ENCODE assay signal across 10 cellular contexts in the genomic region with DNA sequence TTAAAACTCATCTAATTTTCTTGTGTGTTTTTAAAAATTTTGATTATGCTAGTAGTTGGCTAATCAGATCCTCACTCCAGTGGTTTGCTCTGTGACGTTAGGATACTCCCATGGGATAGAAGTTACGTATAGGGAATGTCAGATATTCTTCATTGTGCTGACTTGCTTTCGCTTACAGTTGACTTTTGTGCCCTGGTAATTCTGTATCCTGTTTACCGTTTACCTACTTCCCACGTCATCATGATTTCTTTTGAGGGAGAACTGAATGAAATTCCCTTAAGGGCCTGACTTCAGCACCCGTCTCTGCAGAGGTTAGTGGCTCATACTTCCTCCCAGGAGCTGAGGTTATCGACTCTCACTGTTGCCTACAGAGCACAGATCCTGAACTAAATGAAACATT. TPM values are rescaled to one million over a fixed set of nuclear protein-coding genes. Genes with fewer than 3 reads are reported as not detected.
DNase-seq lines count a peak whose midpoint lies in the region; ATAC-seq and TF ChIP-seq lines count a peak whose summit lies in the region.
"Had no signal": no experiment of that assay in that cellular context is flagged by ENCODE, and none has a peak within 500 bp of the region (broad histone marks: within the 10 kb centered on the region; RNA-seq: fewer than 3 reads in every experiment).

No MANE protein-coding gene starts in this region.

- H4K20me1 ChIP-seq in OCI-LY3 (ENCODE audit: insufficient read depth, low read length) (peaks cover 31% of the 10 kb centered on the region), osteoblast (ENCODE audit: insufficient read depth, low read length) (peaks cover 46% of the 10 kb centered on the region)

- H3K27ac ChIP-seq in OCI-LY3 (ENCODE audit: low read length): no peak overlapping the region
- H3K27ac ChIP-seq in epithelial cell of prostate: peak overlapping the region; percentile 88
- peak overlapping the region; percentile 98 for H3K27ac ChIP-seq in osteoblast (ENCODE audit: low read depth, low read length)
- H3K27ac ChIP-seq: VCaP had no signal

- H3K4me2 ChIP-seq in OCI-LY3 (ENCODE audit: low read length): peak overlapping the region; percentile 91; the same call in 1 of the 2 replicates
- peak overlapping the region; percentile 99 for H3K4me2 ChIP-seq in osteoblast (ENCODE audit: insufficient read depth, low read length)

- H3K36me3 ChIP-seq in OCI-LY3 (replicated peaks; ENCODE audit: low read depth, low read length) (peaks cover 36% of the 10 kb centered on the region), osteoblast (ENCODE audit: insufficient read depth, low read length) (peaks cover 46% of the 10 kb centered on the region)

- ATAC-seq in GM19023 (IDR thresholded peaks at IDR 0.05; ENCODE audit: unreplicated experiment) (no peak), GM21515 (IDR thresholded peaks at IDR 0.05; ENCODE audit: unreplicated experiment) (no peak)
- ATAC-seq: HCT116 had no signal

- TF ChIP-seq CTCF in OCI-LY3 (IDR thresholded peaks at IDR 0.05; ENCODE audit: low read depth, low read length) (no peak), osteoblast (IDR thresholded peaks at IDR 0.05; ENCODE audit: extremely low read depth, low read depth, low read length) (no peak)

- H3K79me2 ChIP-seq in OCI-LY3 (ENCODE audit: low read length) (peaks cover 34% of the 10 kb centered on the region), osteoblast (ENCODE audit: insufficient read depth, low read length) (peaks cover 79% of the 10 kb centered on the region)

- no peaks in the 10 kb centered on the region for H3K27me3 ChIP-seq in OCI-LY3 (ENCODE audit: low read depth, low read length)
- no peaks in the 10 kb centered on the region for H3K27me3 ChIP-seq in osteoblast (ENCODE audit: insufficient read depth, low read length)

- H3K9me3 ChIP-seq in OCI-LY3 (ENCODE audit: insufficient read depth, low read length): no peaks in the 10 kb centered on the region
- H3K9me3 ChIP-seq in osteoblast (ENCODE audit: low read depth, low read length): no peaks in the 10 kb centered on the region

- H3K9ac ChIP-seq in OCI-LY3 (ENCODE audit: low read length): no peak overlapping the region

- peak; percentile 89 for DNase-seq in COLO829 (ENCODE audit: low spot score)
- no peak for DNase-seq in epithelial cell of prostate (ENCODE audit: low read depth, low spot score)
- DNase-seq in osteoblast (ENCODE audit: insufficient read length, low spot score, missing footprints): peak; percentile 89
- no peak for DNase-seq in Kasumi-1 (lab: John Stamatoyannopoulos, UW)
- no peak for DNase-seq in nucleus accumbens (lab: John Stamatoyannopoulos, UW)

- no peak overlapping the region for H2AFZ ChIP-seq in OCI-LY3 (ENCODE audit: low read depth, low read length)
- H2AFZ ChIP-seq in osteoblast (ENCODE audit: low read length): no peak overlapping the region

- H3K4me1 ChIP-seq in OCI-LY3 (ENCODE audit: low read length) (peaks cover 28% of the 10 kb centered on the region), osteoblast (ENCODE audit: insufficient read depth, low read length) (peaks cover 32% of the 10 kb centered on the region)

- H3K4me3 ChIP-seq in OCI-LY3 (ENCODE audit: low read length): no peak overlapping the region
- H3K4me3 ChIP-seq in osteoblast (ENCODE audit: insufficient read depth, low read length): peak overlapping the region; percentile 80

RNA-seq across cellular contexts. Expression of gene PRKAR1A, which starts 2.6 kb away (rescaled TPM):
- total RNA-seq in osteoblast: 234 and 259 TPM in 2 replicates

RNA-seq across cellular contexts. Expression of gene WIPI1, which starts 57.5 kb away (rescaled TPM):
- total RNA-seq in osteoblast: 190 and 220 TPM in 2 replicates

Comparison
In these comparisons a context has a peak if more than half of its experiments do, and no peak if none do; other contexts are left out.
1. DNase-seq: peak in COLO829 (single experiment) and osteoblast (single experiment); none in epithelial cell of prostate (single experiment), Kasumi-1 (0 of 2) and nucleus accumbens (0 of 56).